ENCODE assay signal across 8 cellular contexts in the genomic region with DNA sequence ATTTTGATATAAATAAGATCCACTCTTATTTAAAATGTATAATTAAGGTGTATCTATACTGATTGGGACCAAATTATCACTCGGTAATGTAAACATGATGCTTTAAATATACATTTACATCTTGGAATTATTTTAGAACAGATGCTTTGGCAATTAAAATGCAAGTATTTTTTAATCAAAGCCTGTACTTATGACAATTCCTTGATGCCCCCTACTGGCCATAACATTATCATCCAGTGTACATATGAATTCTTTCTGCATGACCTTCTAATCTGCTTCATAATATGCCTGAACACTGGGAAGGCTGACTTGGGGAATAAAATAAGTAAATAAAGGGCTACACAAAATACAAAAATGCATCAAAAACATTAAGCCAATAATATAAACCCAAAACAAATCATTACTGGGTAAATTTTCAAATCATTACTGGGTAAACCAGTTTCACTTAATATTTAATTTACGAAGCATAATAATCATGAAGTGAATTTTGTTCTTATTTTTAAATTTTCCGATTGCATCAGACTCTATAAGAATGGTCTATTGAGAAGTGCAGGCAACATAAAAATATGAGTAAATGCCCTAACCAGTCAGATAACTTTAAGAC.
A peak's percentile ranks its signal among the peaks of the same experiment; 100 is the strongest.
DNase-seq lines count a peak whose midpoint lies in the region; ATAC-seq and TF ChIP-seq lines count a peak whose summit lies in the region.

No MANE protein-coding gene starts in this region.

- H3K27ac Mint-ChIP-seq in chondrocyte (ENCODE audit: unreplicated experiment) (no peak overlapping the region), nephron (no peak overlapping the region), immature natural killer cell (no peak overlapping the region)

- TF ChIP-seq CTCF in AG09319 (IDR thresholded peaks at IDR 0.05; ENCODE audit: low read depth, low read length) (peak; percentile 55), chondrocyte (IDR thresholded peaks at IDR 0.05) (peak; percentile 83), nephron (IDR thresholded peaks at IDR 0.05; ENCODE audit: unreplicated experiment in 3 of 3) (peak; percentile 51 to 65 (median 60))

- peak; percentile 60 for ATAC-seq in GM18868 (IDR thresholded peaks at IDR 0.05; ENCODE audit: unreplicated experiment)
- no peak for ATAC-seq in GM18517 (IDR thresholded peaks at IDR 0.05; ENCODE audit: unreplicated experiment)
- no peak for ATAC-seq in GM18502 (IDR thresholded peaks at IDR 0.05; ENCODE audit: poor library complexity, unreplicated experiment)

- H3K36me3 Mint-ChIP-seq in chondrocyte (ENCODE audit: low read depth) (peaks cover 2% of the 10 kb centered on the region), nephron (ENCODE audit: low read depth) (no peaks in the 10 kb centered on the region), immature natural killer cell (no peaks in the 10 kb centered on the region)

- H3K4me1 Mint-ChIP-seq in chondrocyte (ENCODE audit: low read depth): no peaks in the 10 kb centered on the region
- no peaks in the 10 kb centered on the region for H3K4me1 Mint-ChIP-seq in nephron
- no peaks in the 10 kb centered on the region for H3K4me1 Mint-ChIP-seq in immature natural killer cell

- H3K27me3 Mint-ChIP-seq in chondrocyte (ENCODE audit: low read depth) (peaks cover 9% of the 10 kb centered on the region), nephron (ENCODE audit: low read depth) (peaks cover 7% of the 10 kb centered on the region), immature natural killer cell (ENCODE audit: low read depth in 3 of 3) (peaks cover 3 to 12% (median 4%) of the 10 kb centered on the region in 3 donors)

- peaks cover 8% of the 10 kb centered on the region for H3K9me3 Mint-ChIP-seq in chondrocyte (ENCODE audit: low read depth)
- H3K9me3 Mint-ChIP-seq in nephron: no peaks in the 10 kb centered on the region
- peaks cover 0 to 2% (median 0%) of the 10 kb centered on the region in 6 donors for H3K9me3 Mint-ChIP-seq in immature natural killer cell

- DNase-seq in AG09319 (ENCODE audit: extremely low read depth, low read depth): peak; percentile 11
- peak; percentile 43 for DNase-seq in NCI-H510A treated with DMSO at 0.1 percent for 48 hours (lab: John Stamatoyannopoulos, UW)
- DNase-seq in chondrocyte (ENCODE audit: low spot score): no peak
- no peak for DNase-seq in immature natural killer cell

- H3K4me3 Mint-ChIP-seq in chondrocyte (ENCODE audit: unreplicated experiment) (no peak overlapping the region), nephron (no peak overlapping the region), immature natural killer cell (no peak overlapping the region)

Comparison
In these comparisons a context has a peak if more than half of its experiments do, and no peak if none do; other contexts are left out.
1. DNase-seq: peak in AG09319 (single experiment) and NCI-H510A treated with DMSO at 0.1 percent for 48 hours (single experiment); none in chondrocyte (single experiment) and immature natural killer cell (0 of 3).
2. Peak in every context shown above with its lines, with median percentiles within 50 percentile points of each other: CTCF ChIP-seq.